In genomic region chr3:48478631-48479555, GRCh38 we compare ENCODE assay signal across 1 cellular context.
TF ChIP-seq lines count a peak whose summit lies in the region.

No MANE protein-coding gene starts in this region.

TF ChIP-seq in HepG2, 621 proteins besides CTCF, POLR2A, EP300 and RAD21:
- 0 out of 2 replicates have a peak, but pooled peaks have one; percentile 5 for TF ChIP-seq ZFY (CRISPR knock-in tag; IDR thresholded peaks at IDR 0.05)
- 0 out of 2 replicates have a peak, but pooled peaks have one; percentile 26 for TF ChIP-seq PAXIP1 (CRISPR knock-in tag; conservative IDR thresholded peaks at IDR 0.05)
- peak; percentile 45; the same call in 1 of the 2 replicates for TF ChIP-seq ZBTB38 (CRISPR knock-in tag; IDR thresholded peaks at IDR 0.05)
- TF ChIP-seq ZFYVE20 (CRISPR knock-in tag; IDR thresholded peaks at IDR 0.05; ENCODE audit: borderline replicate concordance, low read depth) = no peak
- TF ChIP-seq ZSCAN25 (CRISPR knock-in tag; IDR thresholded peaks at IDR 0.05) = peak; percentile 21; the same call in 1 of the 2 replicates
- peak; percentile 11; the same call in 1 of the 2 replicates for TF ChIP-seq SALL1 (CRISPR knock-in tag; IDR thresholded peaks at IDR 0.05)
- TF ChIP-seq HNF4A (CRISPR knock-in tag; IDR thresholded peaks at IDR 0.05) = peak; percentile 29; the same call in 1 of the 2 replicates
- TF ChIP-seq, protein P1, sequence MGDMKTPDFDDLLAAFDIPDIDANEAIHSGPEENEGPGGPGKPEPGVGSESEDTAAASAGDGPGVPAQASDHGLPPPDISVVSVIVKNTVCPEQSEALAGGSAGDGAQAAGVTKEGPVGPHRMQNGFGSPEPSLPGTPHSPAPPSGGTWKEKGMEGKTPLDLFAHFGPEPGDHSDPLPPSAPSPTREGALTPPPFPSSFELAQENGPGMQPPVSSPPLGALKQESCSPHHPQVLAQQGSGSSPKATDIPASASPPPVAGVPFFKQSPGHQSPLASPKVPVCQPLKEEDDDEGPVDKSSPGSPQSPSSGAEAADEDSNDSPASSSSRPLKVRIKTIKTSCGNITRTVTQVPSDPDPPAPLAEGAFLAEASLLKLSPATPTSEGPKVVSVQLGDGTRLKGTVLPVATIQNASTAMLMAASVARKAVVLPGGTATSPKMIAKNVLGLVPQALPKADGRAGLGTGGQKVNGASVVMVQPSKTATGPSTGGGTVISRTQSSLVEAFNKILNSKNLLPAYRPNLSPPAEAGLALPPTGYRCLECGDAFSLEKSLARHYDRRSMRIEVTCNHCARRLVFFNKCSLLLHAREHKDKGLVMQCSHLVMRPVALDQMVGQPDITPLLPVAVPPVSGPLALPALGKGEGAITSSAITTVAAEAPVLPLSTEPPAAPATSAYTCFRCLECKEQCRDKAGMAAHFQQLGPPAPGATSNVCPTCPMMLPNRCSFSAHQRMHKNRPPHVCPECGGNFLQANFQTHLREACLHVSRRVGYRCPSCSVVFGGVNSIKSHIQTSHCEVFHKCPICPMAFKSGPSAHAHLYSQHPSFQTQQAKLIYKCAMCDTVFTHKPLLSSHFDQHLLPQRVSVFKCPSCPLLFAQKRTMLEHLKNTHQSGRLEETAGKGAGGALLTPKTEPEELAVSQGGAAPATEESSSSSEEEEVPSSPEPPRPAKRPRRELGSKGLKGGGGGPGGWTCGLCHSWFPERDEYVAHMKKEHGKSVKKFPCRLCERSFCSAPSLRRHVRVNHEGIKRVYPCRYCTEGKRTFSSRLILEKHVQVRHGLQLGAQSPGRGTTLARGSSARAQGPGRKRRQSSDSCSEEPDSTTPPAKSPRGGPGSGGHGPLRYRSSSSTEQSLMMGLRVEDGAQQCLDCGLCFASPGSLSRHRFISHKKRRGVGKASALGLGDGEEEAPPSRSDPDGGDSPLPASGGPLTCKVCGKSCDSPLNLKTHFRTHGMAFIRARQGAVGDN (CRISPR knock-in tag; IDR thresholded peaks at IDR 0.05) = peak; percentile 72
- TF ChIP-seq, protein P2, sequence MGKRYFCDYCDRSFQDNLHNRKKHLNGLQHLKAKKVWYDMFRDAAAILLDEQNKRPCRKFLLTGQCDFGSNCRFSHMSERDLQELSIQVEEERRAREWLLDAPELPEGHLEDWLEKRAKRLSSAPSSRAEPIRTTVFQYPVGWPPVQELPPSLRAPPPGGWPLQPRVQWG (CRISPR knock-in tag; IDR thresholded peaks at IDR 0.05; ENCODE audit: borderline replicate concordance, low read depth) = no peak
